ENCODE assay signal across 17 cellular contexts in the genomic region with DNA sequence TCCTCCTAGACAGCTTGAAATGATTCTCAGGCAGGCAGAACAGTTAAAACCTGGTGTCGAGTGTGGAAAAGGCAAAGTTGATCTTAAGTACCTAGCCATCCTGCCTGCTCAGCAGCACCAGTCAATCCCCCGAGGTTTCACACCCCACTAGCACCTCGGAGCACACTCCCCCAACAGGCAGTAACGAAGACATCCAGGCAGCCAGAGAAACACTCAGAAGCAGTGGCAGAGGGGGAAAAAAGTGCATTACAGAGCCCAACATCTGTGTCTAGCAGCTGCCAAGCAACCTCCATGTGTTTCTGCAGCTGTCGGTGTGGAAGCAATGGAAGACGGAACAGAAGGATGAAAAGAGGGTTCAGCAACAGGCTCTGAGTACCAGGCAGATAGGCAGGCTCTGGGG.
"Had no signal": no experiment of that assay in that cellular context is flagged by ENCODE, and none has a peak within 500 bp of the region (broad histone marks: within the 10 kb centered on the region; RNA-seq: fewer than 3 reads in every experiment).

No MANE protein-coding gene starts in this region.

- DNase-seq: activated CD4-positive, alpha-beta memory T cell treated with anti-CD3 and anti-CD28 coated beads for 36 hours; activated CD4-positive, alpha-beta T cell treated with anti-CD3 and anti-CD28 coated beads for 36 hours; activated T-cell treated with anti-CD3 and anti-CD28 coated beads for 4 hours; foreskin fibroblast; hippocampal formation; naive thymus-derived CD4-positive, alpha-beta T cell; stimulated activated CD4-positive, alpha-beta T cell treated with anti-CD3 and anti-CD28 coated beads, Interleukin-12 subunit alpha, Interleukin-12 subunit beta, amount 100 ng/mL, for 4 hours; stimulated activated CD4-positive, alpha-beta T cell treated with anti-CD3 and anti-CD28 coated beads, Interleukin-1b, Interleukin-23, amount 100 ng/mL, for 48 hours; stimulated activated CD8-positive, alpha-beta memory T cell treated with anti-CD3 and anti-CD28 coated beads, Interleukin-4, amount 100 ng/mL, for 48 hours; stimulated activated naive CD4-positive, alpha-beta T cell; upper lobe of right lung had no signal

- H3K36me3 Mint-ChIP-seq: activated CD4-positive, alpha-beta memory T cell treated with anti-CD3 and anti-CD28 coated beads for 36 hours; activated naive CD8-positive, alpha-beta T cell; memory B cell; naive thymus-derived CD4-positive, alpha-beta T cell had no signal

- ATAC-seq: activated CD4-positive, alpha-beta T cell treated with anti-CD3 and anti-CD28 coated beads for 36 hours; naive thymus-derived CD4-positive, alpha-beta T cell; upper lobe of right lung had no signal

- H3K9me3 ChIP-seq: prostate gland, right atrium auricular region, upper lobe of right lung had no signal

- H3K27ac ChIP-seq: epithelial cell of prostate, prostate gland, right atrium auricular region, upper lobe of right lung had no signal

- H3K27ac Mint-ChIP-seq: activated CD4-positive, alpha-beta memory T cell treated with anti-CD3 and anti-CD28 coated beads for 36 hours; activated CD4-positive, alpha-beta T cell treated with anti-CD3 and anti-CD28 coated beads for 36 hours; activated naive CD8-positive, alpha-beta T cell; activated T-helper 1 cell treated with anti-CD3 and anti-CD28 coated beads, Interleukin-12 subunit alpha, Interleukin-12 subunit beta, Interleukin-2, Interleukin-4 antibody, amounts not matched to agents 30 ng/mL and 10 ng/mL and 1 ng/mL, durations not matched to agents 14 hours and 24 hours and 36 hours; memory B cell had no signal

- H3K27me3 Mint-ChIP-seq: activated CD4-positive, alpha-beta memory T cell treated with anti-CD3 and anti-CD28 coated beads for 36 hours; activated CD4-positive, alpha-beta T cell treated with anti-CD3 and anti-CD28 coated beads for 36 hours; memory B cell had no signal

- H3K4me3 Mint-ChIP-seq: activated CD4-positive, alpha-beta memory T cell treated with anti-CD3 and anti-CD28 coated beads for 36 hours; activated CD4-positive, alpha-beta T cell treated with anti-CD3 and anti-CD28 coated beads for 36 hours; activated naive CD8-positive, alpha-beta T cell; activated T-helper 1 cell treated with anti-CD3 and anti-CD28 coated beads, Interleukin-12 subunit alpha, Interleukin-12 subunit beta, Interleukin-2, Interleukin-4 antibody, amounts not matched to agents 30 ng/mL and 10 ng/mL and 1 ng/mL, durations not matched to agents 14 hours and 24 hours and 36 hours; memory B cell; naive thymus-derived CD4-positive, alpha-beta T cell had no signal

- H3K4me1 ChIP-seq: prostate gland, right atrium auricular region, upper lobe of right lung had no signal

- H3K36me3 ChIP-seq: prostate gland, right atrium auricular region, upper lobe of right lung had no signal

- H3K27me3 ChIP-seq: right atrium auricular region had no signal

- H3K9me3 Mint-ChIP-seq: activated CD4-positive, alpha-beta memory T cell treated with anti-CD3 and anti-CD28 coated beads for 36 hours; memory B cell had no signal

- H3K4me3 ChIP-seq: prostate gland, right atrium auricular region, upper lobe of right lung had no signal

- H3K4me1 Mint-ChIP-seq: activated CD4-positive, alpha-beta T cell treated with anti-CD3 and anti-CD28 coated beads for 36 hours; memory B cell had no signal
